10 cellular contexts compared by ENCODE assay signal in the genomic region with DNA sequence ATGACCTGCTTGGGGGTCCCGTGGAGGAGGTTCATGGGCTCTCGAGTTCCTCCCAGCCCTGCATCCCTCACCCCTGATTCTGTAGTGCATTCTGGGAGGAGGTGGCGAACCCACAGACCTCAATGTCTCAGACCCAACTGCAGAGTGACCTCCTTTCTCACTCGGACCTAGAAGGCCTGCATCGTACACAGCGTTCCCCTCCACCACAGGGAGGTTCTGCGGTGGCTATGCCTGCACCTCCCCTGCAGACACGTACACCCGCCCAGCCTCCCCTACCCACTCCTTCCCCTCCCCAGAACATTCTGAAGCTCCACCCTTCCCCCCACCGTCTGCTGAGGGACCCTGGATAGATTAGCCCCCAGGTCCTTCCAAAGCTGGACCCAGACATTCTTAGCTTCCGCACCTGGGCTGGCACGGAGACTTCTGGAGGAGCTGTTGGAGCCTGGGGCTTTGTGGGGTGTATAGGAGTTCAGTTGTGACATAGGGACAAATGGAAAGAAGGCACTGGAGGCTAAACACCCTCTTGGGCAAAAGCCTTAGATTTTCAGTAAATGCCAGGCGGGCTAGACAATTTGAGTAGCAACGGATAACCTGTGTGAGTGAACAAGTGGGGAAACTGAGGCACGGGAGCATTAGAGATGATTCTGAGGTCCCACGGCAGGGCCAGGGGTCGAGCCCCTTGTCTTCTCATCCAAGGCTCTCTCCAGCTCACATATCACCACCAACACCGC. TPM values are rescaled to one million over a fixed set of nuclear protein-coding genes. Genes with fewer than 3 reads are reported as not detected.
DNase-seq lines count a peak whose midpoint lies in the region; ATAC-seq and TF ChIP-seq lines count a peak whose summit lies in the region.
"Had no signal": no experiment of that assay in that cellular context is flagged by ENCODE, and none has a peak within 500 bp of the region (broad histone marks: within the 10 kb centered on the region; RNA-seq: fewer than 3 reads in every experiment).

No MANE protein-coding gene starts in this region.

- CTCF ChIA-PET in AG04450 (lab: Charles Lee), result no interaction called here

- no peaks in the 10 kb centered on the region for H3K9me3 ChIP-seq in AG04450 (ENCODE audit: control insufficient read depth, insufficient read depth, low read length)
- H3K9me3 ChIP-seq in HUES64 (ENCODE audit: insufficient read depth, low read depth, low read length), result no peaks in the 10 kb centered on the region

- POLR2A ChIA-PET in AG04450 (lab: Yijun Ruan, JAX), result interaction anchor here (0.6 to 1.0 kb wide), 4 partner anchors 18 to 564 kb away, joined by 3 to 8 read pairs (median 5); a partner anchor contains a TSS

- peaks cover 9% of the 10 kb centered on the region for H3K4me1 ChIP-seq in HUES64 (ENCODE audit: insufficient read depth, low read length)

- ATAC-seq in naive B cell (ENCODE audit: low read depth in 2 of 2) (no peak), HG02642 (IDR thresholded peaks at IDR 0.05; ENCODE audit: poor library complexity, unreplicated experiment) (no peak)

- H3K9me3 Mint-ChIP-seq in naive B cell, result no peaks in the 10 kb centered on the region

- H3K4me3 Mint-ChIP-seq in naive B cell, result peak overlapping the region in 7 of 8 donors; percentile 24 to 76 (median 55)

- H3K27ac Mint-ChIP-seq in naive B cell, result peak overlapping the region in 2 of 6 donors; percentile 33 to 51

- H3K27ac ChIP-seq in AG04450 (ENCODE audit: low read depth, low read length), result no peak overlapping the region
- H3K27ac ChIP-seq in HUES64 (ENCODE audit: low read depth, low read length), result no peak overlapping the region

- no peak for DNase-seq in AG04450 (ENCODE audit: low read depth, low spot score)
- no peak for DNase-seq in astrocyte of the spinal cord (ENCODE audit: low read depth, low spot score)
- no peak for DNase-seq in naive B cell
- no peak for DNase-seq in nucleus accumbens (lab: John Stamatoyannopoulos, UW)
- no peak for DNase-seq in SW 1271 (lab: John Stamatoyannopoulos, UW)
- DNase-seq in stimulated activated naive CD4-positive, alpha-beta T cell (lab: John Stamatoyannopoulos, UW), result no peak
- DNase-seq: NCI-H748 treated with DMSO at 0.1 percent for 48 hours had no signal

- H3K4me3 ChIP-seq in AG04450 (ENCODE audit: low read depth, low read length) (peak overlapping the region; percentile 55; the same call in 1 of the 2 replicates), HUES64 (ENCODE audit: low read length) (peak overlapping the region; percentile 43), astrocyte of the spinal cord (ENCODE audit: low read depth, low read length) (peak overlapping the region; percentile 47)

- H3K27me3 Mint-ChIP-seq in naive B cell, result peaks cover 0 to 17% (median 13%) of the 10 kb centered on the region in 3 donors

- H3K4me1 Mint-ChIP-seq in naive B cell, result peaks cover 0 to 15% (median 12%) of the 10 kb centered on the region in 3 donors

- 70% methylated on average over 18 of the region's 18 CpGs for WGBS in HUES64

- no peak for TF ChIP-seq CTCF in AG04450 (IDR thresholded peaks at IDR 0.05; ENCODE audit: low read depth, low read length)
- TF ChIP-seq CTCF in astrocyte of the spinal cord (IDR thresholded peaks at IDR 0.05; ENCODE audit: low read depth, low read length), result no peak

- H3K9ac ChIP-seq in HUES64 (ENCODE audit: low read depth, low read length), result no peak overlapping the region

- H3K36me3 ChIP-seq in HUES64 (ENCODE audit: insufficient read depth, low read length), result peaks cover 21% of the 10 kb centered on the region

- in situ Hi-C loops in astrocyte of the spinal cord (cut with HindIII; ENCODE audit: low sequenced_read_pairs), result no loop called here

- no peaks in the 10 kb centered on the region for H3K36me3 Mint-ChIP-seq in naive B cell

- H3K27me3 ChIP-seq in AG04450 (ENCODE audit: control insufficient read depth, insufficient read depth, low read length) (no peaks in the 10 kb centered on the region), HUES64 (ENCODE audit: insufficient read depth, low read length) (no peaks in the 10 kb centered on the region)

RNA-seq across cellular contexts. Expression of a gene that starts 0.5 kb away (rescaled TPM):
- polyA plus RNA-seq in AG04450 (2011; rRNA removed) (6.8 and 8.9 TPM in 2 replicates), naive B cell (ENCODE audit: low read depth in 6 of 6) (1 to 10 TPM in 3 of 6 donors, under 1 TPM in 1, not detected in 2; 1.00 to 1.6 (median 1.3) TPM)
- polyA minus RNA-seq in AG04450 (2011; rRNA and poly(A)+ RNA removed), result 9.4 and 9.6 TPM in 2 replicates
- polyA plus RNA-seq in HUES64 (2013, experiment 1 of 2), result 42.7 TPM
- 44.6 TPM for polyA plus RNA-seq in HUES64 (2013, experiment 2 of 2)
- polyA plus RNA-seq: right cardiac atrium had no signal

RNA-seq across cellular contexts. Expression of a gene that starts 1.8 kb away (rescaled TPM):
- polyA plus RNA-seq in AG04450 (2011; rRNA removed) (not detected in 2 replicates), naive B cell (ENCODE audit: low read depth in 6 of 6) (not detected)
- not detected in 2 replicates for polyA minus RNA-seq in AG04450 (2011; rRNA and poly(A)+ RNA removed)
- polyA plus RNA-seq in HUES64 (2013, experiment 1 of 2), result 0.25 TPM
- polyA plus RNA-seq in HUES64 (2013, experiment 2 of 2), result 0.95 TPM

RNA-seq across cellular contexts. Expression of a gene that starts 24.9 kb away (rescaled TPM):
- not detected in 2 replicates for polyA plus RNA-seq in AG04450 (2011; rRNA removed)
- not detected in 2 replicates for polyA minus RNA-seq in AG04450 (2011; rRNA and poly(A)+ RNA removed)
- polyA plus RNA-seq in HUES64 (2013, experiment 1 of 2), result 1.1 TPM
- 3.2 TPM for polyA plus RNA-seq in HUES64 (2013, experiment 2 of 2)
- polyA plus RNA-seq in naive B cell (ENCODE audit: low read depth in 6 of 6), result not detected

RNA-seq across cellular contexts. Expression of a gene that starts 34.7 kb away (rescaled TPM):
- polyA plus RNA-seq in AG04450 (2011; rRNA removed), result 5.3 and 7.4 TPM in 2 replicates
- 5.3 and 7.5 TPM in 2 replicates for polyA minus RNA-seq in AG04450 (2011; rRNA and poly(A)+ RNA removed)
- 9.6 TPM for polyA plus RNA-seq in HUES64 (2013, experiment 1 of 2)
- 10.1 TPM for polyA plus RNA-seq in HUES64 (2013, experiment 2 of 2)
- polyA plus RNA-seq in naive B cell (ENCODE audit: low read depth in 6 of 6), result under 1 TPM in 1 of 6 donors, not detected in 5; 0.94 TPM

RNA-seq across cellular contexts. Expression of a gene that starts 39.4 kb away (rescaled TPM):
- polyA plus RNA-seq in AG04450 (2011; rRNA removed) (5.1 and 6.5 TPM in 2 replicates), naive B cell (ENCODE audit: low read depth in 6 of 6) (1 to 10 TPM; 4.6 to 6.3 (median 5.4) TPM)
- 6.7 TPM in 2 replicates for polyA minus RNA-seq in AG04450 (2011; rRNA and poly(A)+ RNA removed)
- polyA plus RNA-seq in HUES64 (2013, experiment 1 of 2), result 22.9 TPM
- 19.0 TPM for polyA plus RNA-seq in HUES64 (2013, experiment 2 of 2)
